25 cellular contexts compared by ENCODE assay signal in the genomic region with DNA sequence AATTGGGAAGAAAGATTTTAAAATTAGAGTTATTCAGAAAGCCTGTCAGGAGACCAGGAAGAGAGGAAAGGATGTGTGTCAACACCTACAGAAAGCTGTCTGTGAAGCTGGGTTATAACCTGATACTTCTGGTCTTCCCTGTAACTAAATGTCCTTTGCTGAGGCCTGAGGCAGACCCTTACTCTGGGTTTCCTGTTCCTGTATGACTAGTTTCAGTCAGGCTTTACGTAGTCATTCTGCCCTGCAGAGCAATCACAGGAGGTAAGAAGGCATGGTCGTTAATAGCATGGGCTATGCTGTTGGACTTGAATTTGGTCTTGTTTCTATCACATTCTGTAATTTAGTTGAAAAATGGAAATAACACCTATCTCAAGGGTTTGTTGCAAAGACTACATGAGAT.
"Had no signal": no experiment of that assay in that cellular context is flagged by ENCODE, and none has a peak within 500 bp of the region (broad histone marks: within the 10 kb centered on the region; RNA-seq: fewer than 3 reads in every experiment).

No MANE protein-coding gene starts in this region.

- H3K36me3 Mint-ChIP-seq: activated naive CD4-positive, alpha-beta T cell treated with anti-CD3 and anti-CD28 coated beads, Interleukin-2, amount 10 ng/mL, durations not matched to agents 7 days and 5 days; natural killer cell treated with Interleukin-12 subunit alpha and Interleukin-12 subunit beta and Interleukin-15 and Interleukin-18, amount 100 ng/mL, for 72 hours had no signal

- H3K27ac ChIP-seq: coronary artery, hepatocyte, left ventricle myocardium inferior, neutrophil, ovary, prostate gland, right atrium auricular region, spleen, upper lobe of right lung had no signal

- H3K27me3 Mint-ChIP-seq: activated B cell treated with CpG ODN at 0.5 μM for 24 hours; activated naive CD4-positive, alpha-beta T cell treated with anti-CD3 and anti-CD28 coated beads, Interleukin-2, amount 10 ng/mL, durations not matched to agents 7 days and 5 days; T-helper 17 cell had no signal

- H3K4me3 Mint-ChIP-seq: activated B cell treated with CpG ODN at 0.5 μM for 24 hours; activated naive CD4-positive, alpha-beta T cell treated with anti-CD3 and anti-CD28 coated beads, Interleukin-2, amount 10 ng/mL, durations not matched to agents 7 days and 5 days; endodermal cell; natural killer cell treated with Interleukin-12 subunit alpha and Interleukin-12 subunit beta and Interleukin-15 and Interleukin-18, amount 100 ng/mL, for 72 hours; T-helper 17 cell had no signal

- H3K4me1 Mint-ChIP-seq: activated B cell treated with CpG ODN at 0.5 μM for 24 hours; activated naive CD4-positive, alpha-beta T cell treated with anti-CD3 and anti-CD28 coated beads, Interleukin-2, amount 10 ng/mL, durations not matched to agents 7 days and 5 days; endodermal cell; T-helper 17 cell had no signal

- H3K27me3 ChIP-seq: hepatocyte, neutrophil, ovary, right atrium auricular region, spleen, upper lobe of right lung had no signal

- ATAC-seq: natural killer cell treated with Interleukin-12 subunit alpha and Interleukin-12 subunit beta and Interleukin-15 and Interleukin-18, amount 100 ng/mL, for 72 hours; T-helper 17 cell; upper lobe of right lung had no signal

- H3K36me3 ChIP-seq: left ventricle myocardium inferior, neutrophil, ovary, prostate gland, right atrium auricular region, spleen, upper lobe of right lung had no signal

- H3K4me3 ChIP-seq: coronary artery, hepatocyte, left ventricle myocardium inferior, ovary, prostate gland, right atrium auricular region, spleen, upper lobe of right lung had no signal

- H3K4me1 ChIP-seq: left ventricle myocardium inferior, prostate gland, right atrium auricular region, spleen, upper lobe of right lung had no signal

- H3K27ac Mint-ChIP-seq: activated B cell treated with CpG ODN at 0.5 μM for 24 hours; activated naive CD4-positive, alpha-beta T cell treated with anti-CD3 and anti-CD28 coated beads, Interleukin-2, amount 10 ng/mL, durations not matched to agents 7 days and 5 days; endodermal cell; natural killer cell treated with Interleukin-12 subunit alpha and Interleukin-12 subunit beta and Interleukin-15 and Interleukin-18, amount 100 ng/mL, for 72 hours; T-helper 17 cell had no signal

- DNase-seq: activated B cell treated with CpG ODN at 0.5 μM for 24 hours; activated CD4-positive, alpha-beta T cell treated with anti-CD3 and anti-CD28 coated beads for 4 hours; activated CD4-positive, alpha-beta T cell treated with anti-CD3 and anti-CD28 coated beads, Interleukin-2, amount 50 U/mL, for 48 hours; activated effector memory CD4-positive, alpha-beta T cell treated with anti-CD3 and anti-CD28 coated beads, Interleukin-2, amount 50 U/mL, for 16 hours; activated naive CD4-positive, alpha-beta T cell treated with anti-CD3 and anti-CD28 coated beads, Interleukin-2, amount 10 ng/mL, durations not matched to agents 7 days and 5 days; amygdala; cerebellar nuclear complex; endodermal cell; foreskin melanocyte; glutamatergic neuron; kidney glomerular epithelial cell; left ventricle myocardium inferior; midbrain; ovary; spleen; stimulated activated CD4-positive, alpha-beta T cell treated with anti-CD3 and anti-CD28 coated beads, Interleukin-4, amount 100 ng/mL, for 1 hour; stimulated activated naive CD4-positive, alpha-beta T cell treated with Interleukin-2 at 50 U/mL for 16 hours; T-helper 17 cell; upper lobe of right lung had no signal

- H3K9me3 Mint-ChIP-seq: activated naive CD4-positive, alpha-beta T cell treated with anti-CD3 and anti-CD28 coated beads, Interleukin-2, amount 10 ng/mL, durations not matched to agents 7 days and 5 days; natural killer cell treated with Interleukin-12 subunit alpha and Interleukin-12 subunit beta and Interleukin-15 and Interleukin-18, amount 100 ng/mL, for 72 hours had no signal

- H3K9me3 ChIP-seq: left ventricle myocardium inferior, neutrophil, ovary, prostate gland, upper lobe of right lung had no signal
